Comparison of ENCODE assay signal across 9 cellular contexts in the genomic region with DNA sequence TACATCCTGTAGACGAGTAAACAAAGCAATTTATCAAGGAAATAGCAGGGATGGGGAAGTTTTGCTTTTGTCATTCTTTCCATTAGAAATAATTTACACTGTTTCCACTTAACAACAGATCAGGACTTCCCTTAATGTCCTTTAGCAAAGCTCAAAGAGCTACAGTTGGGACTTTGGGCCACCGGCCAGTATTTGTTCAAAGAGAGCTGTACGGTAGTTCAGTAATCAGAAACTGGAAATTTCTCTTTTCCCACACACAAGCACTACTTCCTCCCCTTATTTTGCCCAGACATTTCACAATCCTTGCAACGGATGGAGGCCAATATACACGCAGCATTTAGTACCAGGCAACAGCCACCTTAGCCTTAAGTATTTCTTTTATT. TPM values are rescaled to one million over a fixed set of nuclear protein-coding genes. Genes with fewer than 3 reads are reported as not detected.
DNase-seq lines count a peak whose midpoint lies in the region; ATAC-seq and TF ChIP-seq lines count a peak whose summit lies in the region.
"Had no signal": no experiment of that assay in that cellular context is flagged by ENCODE, and none has a peak within 500 bp of the region (broad histone marks: within the 10 kb centered on the region; RNA-seq: fewer than 3 reads in every experiment).

No MANE protein-coding gene starts in this region.

- H3K4me3 ChIP-seq in right atrium auricular region (no peak overlapping the region), skin epidermis (no peak overlapping the region)

- no peaks in the 10 kb centered on the region for H3K9me3 Mint-ChIP-seq in HFFc6
- H3K9me3 Mint-ChIP-seq in natural killer cell treated with Interleukin-12 subunit alpha and Interleukin-12 subunit beta and Interleukin-15 and Interleukin-18, amount 100 ng/mL, for 72 hours: no peaks in the 10 kb centered on the region
- H3K9me3 Mint-ChIP-seq: WTC11 had no signal

- H3K27me3 Mint-ChIP-seq in HFFc6 (ENCODE audit: insufficient read depth): peaks cover 2% of the 10 kb centered on the region; the same call in 1 of the 2 replicates
- peaks cover 28% of the 10 kb centered on the region in 2 donors for H3K27me3 Mint-ChIP-seq in natural killer cell treated with Interleukin-12 subunit alpha and Interleukin-12 subunit beta and Interleukin-15 and Interleukin-18, amount 100 ng/mL, for 72 hours

- peak overlapping the region; percentile 38; the same call in 1 of the 2 replicates for H3K4me3 Mint-ChIP-seq in HFFc6
- no peak overlapping the region for H3K4me3 Mint-ChIP-seq in natural killer cell treated with Interleukin-12 subunit alpha and Interleukin-12 subunit beta and Interleukin-15 and Interleukin-18, amount 100 ng/mL, for 72 hours
- H3K4me3 Mint-ChIP-seq: WTC11 had no signal

- H3K4me1 ChIP-seq in right atrium auricular region: peaks cover 0 to 19% of the 10 kb centered on the region in 2 donors

- no peaks in the 10 kb centered on the region for H3K27me3 ChIP-seq in right atrium auricular region

- no peaks in the 10 kb centered on the region for H3K9me3 ChIP-seq in right atrium auricular region

- no peaks in the 10 kb centered on the region for H3K36me3 ChIP-seq in right atrium auricular region

- H3K4me1 Mint-ChIP-seq in HFFc6 (ENCODE audit: low read depth): peaks cover 95% of the 10 kb centered on the region
- peaks cover 4 to 11% of the 10 kb centered on the region in 2 donors for H3K4me1 Mint-ChIP-seq in natural killer cell treated with Interleukin-12 subunit alpha and Interleukin-12 subunit beta and Interleukin-15 and Interleukin-18, amount 100 ng/mL, for 72 hours (ENCODE audit: low read depth in 2 of 2)
- H3K4me1 Mint-ChIP-seq: WTC11 had no signal

- no peak for TF ChIP-seq CTCF in HFFc6 (IDR thresholded peaks at IDR 0.05)
- TF ChIP-seq CTCF in VCaP (conservative IDR thresholded peaks at IDR 0.05): no peak
- TF ChIP-seq CTCF in right atrium auricular region (IDR thresholded peaks at IDR 0.05): no peak

- ATAC-seq in HG02623 (IDR thresholded peaks at IDR 0.05; ENCODE audit: unreplicated experiment): no peak
- ATAC-seq in HG02840 (IDR thresholded peaks at IDR 0.05; ENCODE audit: low FRiP score, unreplicated experiment): no peak
- no peak for ATAC-seq in natural killer cell treated with Interleukin-12 subunit alpha and Interleukin-12 subunit beta and Interleukin-15 and Interleukin-18, amount 100 ng/mL, for 72 hours
- ATAC-seq: WTC11 had no signal

- H3K36me3 Mint-ChIP-seq in HFFc6 (ENCODE audit: low read depth): no peaks in the 10 kb centered on the region
- no peaks in the 10 kb centered on the region for H3K36me3 Mint-ChIP-seq in natural killer cell treated with Interleukin-12 subunit alpha and Interleukin-12 subunit beta and Interleukin-15 and Interleukin-18, amount 100 ng/mL, for 72 hours
- H3K36me3 Mint-ChIP-seq: WTC11 had no signal

- peak overlapping the region; percentile 18; the same call in 1 of the 2 replicates for H3K27ac ChIP-seq in VCaP
- peak overlapping the region; percentile 53 to 63 for H3K27ac ChIP-seq in right atrium auricular region
- H3K27ac ChIP-seq in skin epidermis: peak overlapping the region in 12 of 21 experiments; percentile 5 to 81 (median 62)

- peak overlapping the region; percentile 84 for H3K27ac Mint-ChIP-seq in HFFc6
- H3K27ac Mint-ChIP-seq in natural killer cell treated with Interleukin-12 subunit alpha and Interleukin-12 subunit beta and Interleukin-15 and Interleukin-18, amount 100 ng/mL, for 72 hours: no peak overlapping the region
- H3K27ac Mint-ChIP-seq: WTC11 had no signal

- DNase-seq in HFFc6: peak; percentile 32
- DNase-seq in right atrium auricular region (ENCODE audit: low spot score): peak; percentile 80
- DNase-seq in activated CD4-positive, alpha-beta T cell treated with anti-CD3 and anti-CD28 coated beads for 4 hours: no peak
- no peak for DNase-seq in natural killer cell treated with Interleukin-12 subunit alpha and Interleukin-12 subunit beta and Interleukin-15 and Interleukin-18, amount 100 ng/mL, for 72 hours (ENCODE audit: low spot score)

RNA-seq across cellular contexts. Expression of gene HINT3, which starts 12.1 kb away (rescaled TPM):
- 10 to 100 TPM; 11.0 to 14.4 (median 12.3) TPM for total RNA-seq in HFFc6 (2021; fragmentation: NEBNext Ultra II Directional; extraction: Animal tissue kit (Norgen Biotek cat#: 25700))
- 10 to 100 TPM; 16.6 to 30.2 TPM for total RNA-seq in right atrium auricular region
- total RNA-seq in natural killer cell treated with Interleukin-12 subunit alpha and Interleukin-12 subunit beta and Interleukin-15 and Interleukin-18, amount 100 ng/mL, for 72 hours: 10 to 100 TPM in 1 of 2 donors, 1 to 10 TPM in 1; 8.1 to 12.4 TPM

RNA-seq across cellular contexts. Expression of gene TRMT11, which starts 41.9 kb away (rescaled TPM):
- total RNA-seq in HFFc6 (2021; fragmentation: NEBNext Ultra II Directional; extraction: Animal tissue kit (Norgen Biotek cat#: 25700)): 10 to 100 TPM; 12.8 to 20.7 (median 15.2) TPM
- 10 to 100 TPM in 1 of 2 donors, 1 to 10 TPM in 1; 9.7 to 10.1 TPM for total RNA-seq in right atrium auricular region
- 10 to 100 TPM; 23.7 to 47.2 TPM for total RNA-seq in natural killer cell treated with Interleukin-12 subunit alpha and Interleukin-12 subunit beta and Interleukin-15 and Interleukin-18, amount 100 ng/mL, for 72 hours

Comparison
In these comparisons a context has a peak if more than half of its experiments do, and no peak if none do; other contexts are left out.
1. DNase-seq: peak in HFFc6 (single experiment) and right atrium auricular region (single experiment); none in activated CD4-positive, alpha-beta T cell treated with anti-CD3 and anti-CD28 coated beads for 4 hours (0 of 2) and natural killer cell treated with Interleukin-12 subunit alpha and Interleukin-12 subunit beta and Interleukin-15 and Interleukin-18, amount 100 ng/mL, for 72 hours (single experiment).
2. Peak in every context shown above with its lines, with median percentiles within 50 percentile points of each other: H3K27ac ChIP-seq.